1 cellular context compared by ENCODE assay signal in the genomic region with DNA sequence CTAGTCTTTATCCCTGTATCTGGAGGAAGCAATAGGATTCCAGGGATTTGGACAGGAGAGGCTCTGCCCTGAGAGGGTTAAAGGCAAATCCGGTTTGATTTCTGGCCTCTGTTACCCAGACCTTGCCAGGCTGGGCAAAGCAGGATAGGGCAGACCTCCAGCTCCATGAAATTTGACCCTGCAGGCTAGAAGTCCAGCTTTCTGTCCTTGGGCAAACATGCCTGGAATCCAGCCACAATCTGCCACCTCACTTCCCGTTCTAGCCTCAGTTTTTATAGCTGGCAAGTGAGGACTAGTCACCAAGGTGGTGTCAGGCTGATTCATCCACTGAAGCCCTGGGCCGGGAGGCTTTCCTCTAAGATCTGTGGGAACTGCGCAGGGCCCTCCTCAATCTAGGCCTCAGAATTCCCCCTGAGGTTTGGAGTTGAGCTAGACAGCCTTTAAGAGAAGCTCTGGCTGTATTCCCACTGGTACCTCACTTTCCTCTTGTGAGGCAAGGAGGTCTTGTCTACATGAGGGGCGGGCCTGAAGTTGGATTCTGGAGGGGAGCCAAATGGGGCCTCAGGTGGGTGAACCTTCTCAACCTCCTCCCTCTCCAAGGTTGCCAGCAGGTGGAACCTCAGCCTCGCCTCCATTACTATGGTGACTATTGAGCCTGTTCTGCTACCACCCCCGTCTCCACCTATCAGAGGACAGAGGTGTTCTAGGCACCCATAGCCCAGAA.
A peak's percentile ranks its signal among the peaks of the same experiment; 100 is the strongest.
TF ChIP-seq lines count a peak whose summit lies in the region.

No MANE protein-coding gene starts in this region.

TF ChIP-seq in HepG2, 621 proteins besides CTCF, POLR2A, EP300 and RAD21 (continued from another document and continues in another):
- TF ChIP-seq ZXDC (CRISPR knock-in tag; IDR thresholded peaks at IDR 0.05) (no peak), U2AF1 (optimal IDR thresholded peaks at IDR 0.05; ENCODE audit: low read depth, low read length) (no peak), GFI1 (CRISPR knock-in tag; IDR thresholded peaks at IDR 0.05; ENCODE audit: borderline replicate concordance) (0 out of 2 replicates have a peak, but pooled peaks have one; percentile 26), DNMT1 (CRISPR knock-in tag; IDR thresholded peaks at IDR 0.05) (no peak), SIX1 (CRISPR knock-in tag; IDR thresholded peaks at IDR 0.05; ENCODE audit: borderline replicate concordance) (peak; percentile 86; the same call in 1 of the 2 replicates), POGZ (CRISPR knock-in tag; IDR thresholded peaks at IDR 0.05) (peak; percentile 37; the same call in 1 of the 2 replicates), NONO (IDR thresholded peaks at IDR 0.05) (no peak), NONO (CRISPR knock-in tag; conservative IDR thresholded peaks at IDR 0.05) (no peak; the same call in 1 of the 2 replicates), ZGPAT (CRISPR knock-in tag; IDR thresholded peaks at IDR 0.05) (0 out of 2 replicates have a peak, but pooled peaks have one; percentile 47), KDM5B (CRISPR knock-in tag; IDR thresholded peaks at IDR 0.05; ENCODE audit: borderline replicate concordance) (no peak), TAF1 (CRISPR knock-in tag; IDR thresholded peaks at IDR 0.05) (no peak), MED13 (CRISPR knock-in tag; IDR thresholded peaks at IDR 0.05) (no peak), ZNF792 (CRISPR knock-in tag; IDR thresholded peaks at IDR 0.05) (0 out of 2 replicates have a peak, but pooled peaks have one; percentile 18), CBX5 (CRISPR knock-in tag; IDR thresholded peaks at IDR 0.05; ENCODE audit: borderline replicate concordance) (no peak), ZNF800 (CRISPR knock-in tag; IDR thresholded peaks at IDR 0.05) (peak; percentile 58; the same call in 1 of the 2 replicates), HOXA5 (CRISPR knock-in tag; IDR thresholded peaks at IDR 0.05) (peak; percentile 51; the same call in 1 of the 2 replicates), SOX13 (IDR thresholded peaks at IDR 0.05) (no peak), SOX13 (CRISPR knock-in tag; conservative IDR thresholded peaks at IDR 0.05 in 1 of 2, IDR thresholded peaks at IDR 0.05 in 1 of 2) (peak in 1 of 2 experiments; percentile 19; a peak in 1 of 4 replicates), FOXA1 (IDR thresholded peaks at IDR 0.05) (no peak), FOXA1 (CRISPR knock-in tag; IDR thresholded peaks at IDR 0.05) (peak; percentile 47), ZNF724P (CRISPR knock-in tag; IDR thresholded peaks at IDR 0.05; ENCODE audit: borderline replicate concordance) (no peak), ZMYM3 (CRISPR knock-in tag; IDR thresholded peaks at IDR 0.05) (peak; percentile 81; the same call in 1 of the 2 replicates), MNT (IDR thresholded peaks at IDR 0.05) (no peak), NR2F6 (IDR thresholded peaks at IDR 0.05) (no peak; the same call in 1 of the 2 replicates), NR2F6 (CRISPR knock-in tag; IDR thresholded peaks at IDR 0.05) (peak; percentile 47; the same call in 1 of the 2 replicates), ZNF891 (CRISPR knock-in tag; IDR thresholded peaks at IDR 0.05) (peak; percentile 54; the same call in 1 of the 2 replicates), ZNF326 (CRISPR knock-in tag; IDR thresholded peaks at IDR 0.05; ENCODE audit: borderline replicate concordance) (no peak), ZNF652 (CRISPR knock-in tag; IDR thresholded peaks at IDR 0.05; ENCODE audit: borderline replicate concordance, low read depth) (peak; percentile 96), SALL2 (CRISPR knock-in tag; IDR thresholded peaks at IDR 0.05) (0 out of 2 replicates have a peak, but pooled peaks have one; percentile 25), SPEN (CRISPR knock-in tag; IDR thresholded peaks at IDR 0.05; ENCODE audit: low read depth) (0 out of 2 replicates have a peak, but pooled peaks have one; percentile 42), ZNF350 (CRISPR knock-in tag; IDR thresholded peaks at IDR 0.05; ENCODE audit: borderline replicate concordance, low read depth) (0 out of 2 replicates have a peak, but pooled peaks have one; percentile 48), ZIK1 (CRISPR knock-in tag; IDR thresholded peaks at IDR 0.05; ENCODE audit: borderline replicate concordance, low read depth) (no peak)
- TF ChIP-seq, protein P1, sequence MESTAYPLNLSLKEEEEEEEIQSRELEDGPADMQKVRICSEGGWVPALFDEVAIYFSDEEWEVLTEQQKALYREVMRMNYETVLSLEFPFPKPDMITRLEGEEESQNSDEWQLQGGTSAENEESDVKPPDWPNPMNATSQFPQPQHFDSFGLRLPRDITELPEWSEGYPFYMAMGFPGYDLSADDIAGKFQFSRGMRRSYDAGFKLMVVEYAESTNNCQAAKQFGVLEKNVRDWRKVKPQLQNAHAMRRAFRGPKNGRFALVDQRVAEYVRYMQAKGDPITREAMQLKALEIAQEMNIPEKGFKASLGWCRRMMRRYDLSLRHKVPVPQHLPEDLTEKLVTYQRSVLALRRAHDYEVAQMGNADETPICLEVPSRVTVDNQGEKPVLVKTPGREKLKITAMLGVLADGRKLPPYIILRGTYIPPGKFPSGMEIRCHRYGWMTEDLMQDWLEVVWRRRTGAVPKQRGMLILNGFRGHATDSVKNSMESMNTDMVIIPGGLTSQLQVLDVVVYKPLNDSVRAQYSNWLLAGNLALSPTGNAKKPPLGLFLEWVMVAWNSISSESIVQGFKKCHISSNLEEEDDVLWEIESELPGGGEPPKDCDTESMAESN (CRISPR knock-in tag; conservative IDR thresholded peaks at IDR 0.05), result 0 out of 2 replicates have a peak, but pooled peaks have one; percentile 25
- TF ChIP-seq, protein P2, sequence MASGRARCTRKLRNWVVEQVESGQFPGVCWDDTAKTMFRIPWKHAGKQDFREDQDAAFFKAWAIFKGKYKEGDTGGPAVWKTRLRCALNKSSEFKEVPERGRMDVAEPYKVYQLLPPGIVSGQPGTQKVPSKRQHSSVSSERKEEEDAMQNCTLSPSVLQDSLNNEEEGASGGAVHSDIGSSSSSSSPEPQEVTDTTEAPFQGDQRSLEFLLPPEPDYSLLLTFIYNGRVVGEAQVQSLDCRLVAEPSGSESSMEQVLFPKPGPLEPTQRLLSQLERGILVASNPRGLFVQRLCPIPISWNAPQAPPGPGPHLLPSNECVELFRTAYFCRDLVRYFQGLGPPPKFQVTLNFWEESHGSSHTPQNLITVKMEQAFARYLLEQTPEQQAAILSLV (CRISPR knock-in tag; IDR thresholded peaks at IDR 0.05; ENCODE audit: borderline replicate concordance), result 0 out of 2 replicates have a peak, but pooled peaks have one; percentile 51
- TF ChIP-seq, protein P3, sequence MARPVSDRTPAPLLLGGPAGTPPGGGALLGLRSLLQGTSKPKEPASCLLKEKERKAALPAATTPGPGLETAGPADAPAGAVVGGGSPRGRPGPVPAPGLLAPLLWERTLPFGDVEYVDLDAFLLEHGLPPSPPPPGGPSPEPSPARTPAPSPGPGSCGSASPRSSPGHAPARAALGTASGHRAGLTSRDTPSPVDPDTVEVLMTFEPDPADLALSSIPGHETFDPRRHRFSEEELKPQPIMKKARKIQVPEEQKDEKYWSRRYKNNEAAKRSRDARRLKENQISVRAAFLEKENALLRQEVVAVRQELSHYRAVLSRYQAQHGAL (CRISPR knock-in tag; IDR thresholded peaks at IDR 0.05; ENCODE audit: not compliant biosample characterization), result peak; percentile 42
- TF ChIP-seq, protein P4, sequence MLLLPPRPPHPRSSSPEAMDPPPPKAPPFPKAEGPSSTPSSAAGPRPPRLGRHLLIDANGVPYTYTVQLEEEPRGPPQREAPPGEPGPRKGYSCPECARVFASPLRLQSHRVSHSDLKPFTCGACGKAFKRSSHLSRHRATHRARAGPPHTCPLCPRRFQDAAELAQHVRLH (CRISPR knock-in tag; IDR thresholded peaks at IDR 0.05; ENCODE audit: borderline replicate concordance, low read depth), result peak; percentile 25; the same call in 1 of the 2 replicates
